Comparison of ENCODE assay signal across 12 cellular contexts in genomic region chr12:75959506-75959905, GRCh38.
DNase-seq lines count a peak whose midpoint lies in the region; ATAC-seq, FAIRE-seq and TF ChIP-seq lines count a peak whose summit lies in the region.
"Had no signal": no experiment of that assay in that cellular context is flagged by ENCODE, and none has a peak within 500 bp of the region (broad histone marks: within the 10 kb centered on the region; RNA-seq: fewer than 3 reads in every experiment).

No MANE protein-coding gene starts in this region.

- peak overlapping the region; percentile 27 for H3K27ac ChIP-seq in iPS-18a (ENCODE audit: low read length)
- H3K27ac ChIP-seq: esophagus muscularis mucosa, lower lobe of right lung had no signal

- TF ChIP-seq POLR2A in GM12892 (IDR thresholded peaks at IDR 0.05; ENCODE audit: low read depth, low read length): no peak

- H3K4me3 Mint-ChIP-seq in Caco-2 (ENCODE audit: unreplicated experiment) (peak overlapping the region; percentile 11), HFFc6 (peak overlapping the region; percentile 27)
- H3K4me3 Mint-ChIP-seq: CD4-positive, alpha-beta T cell; neural crest cell had no signal

- H3K27me3 ChIP-seq in Caco-2 (replicated peaks; ENCODE audit: control insufficient read depth, insufficient read depth, low read length): no peaks in the 10 kb centered on the region
- no peaks in the 10 kb centered on the region for H3K27me3 ChIP-seq in iPS-18a (ENCODE audit: control insufficient read depth, insufficient read depth, low read length)
- H3K27me3 ChIP-seq: esophagus muscularis mucosa had no signal

- peaks cover 84% of the 10 kb centered on the region for H3K4me1 ChIP-seq in Caco-2
- peaks cover 34% of the 10 kb centered on the region for H3K4me1 ChIP-seq in iPS-18a (ENCODE audit: control insufficient read depth, low read depth, low read length)

- POLR2A ChIA-PET in Caco-2 (lab: Charles Lee): interaction anchor here (0.5 to 2.3 kb wide), 5 partner anchors 16 to 200 kb away, joined by 3 to 18 read pairs (median 4); partner anchors contain the start of gene PHLDA1

- no peaks in the 10 kb centered on the region for H3K27me3 Mint-ChIP-seq in Caco-2 (ENCODE audit: insufficient read depth, unreplicated experiment)
- no peaks in the 10 kb centered on the region for H3K27me3 Mint-ChIP-seq in HFFc6 (ENCODE audit: insufficient read depth)
- H3K27me3 Mint-ChIP-seq: CD4-positive, alpha-beta T cell had no signal

- H3K36me3 Mint-ChIP-seq in Caco-2 (ENCODE audit: insufficient read depth, unreplicated experiment): peaks cover 7% of the 10 kb centered on the region
- H3K36me3 Mint-ChIP-seq in HFFc6 (ENCODE audit: low read depth): no peaks in the 10 kb centered on the region

- H3K36me3 ChIP-seq in Caco-2 (ENCODE audit: control insufficient read depth, insufficient read depth, low read length) (no peaks in the 10 kb centered on the region), iPS-18a (ENCODE audit: control insufficient read depth, low read depth, low read length) (no peaks in the 10 kb centered on the region)
- H3K36me3 ChIP-seq: esophagus muscularis mucosa, lower lobe of right lung had no signal

- H3K4me3 ChIP-seq in Caco-2 (ENCODE audit: low read depth, low read length) (no peak overlapping the region), iPS-18a (ENCODE audit: low read length) (peak overlapping the region; percentile 37)
- H3K4me3 ChIP-seq: esophagus muscularis mucosa, lower lobe of right lung had no signal

- no peak for ATAC-seq in GM21515 (IDR thresholded peaks at IDR 0.05; ENCODE audit: unreplicated experiment)

- intact Hi-C loops in Caco-2 (cut with micrococcal nuclease; ENCODE audit: unreplicated experiment): no loop called here

- DNase-seq in Caco-2 (no peak), HFFc6 (peak; percentile 67), SW480 (ENCODE audit: low spot score) (peak; percentile 77), NCI-H128 (lab: John Stamatoyannopoulos, UW; ENCODE audit: unreplicated experiment) (no peak), GM12892 (ENCODE audit: insufficient read length) (no peak)
- DNase-seq: CD4-positive, alpha-beta T cell; lower lobe of right lung; SHP77 treated with DMSO at 0.1 percent for 48 hours had no signal

- CTCF ChIA-PET in Caco-2 (lab: Charles Lee): interaction anchor here (0.6 to 2.3 kb wide), 2 partner anchors 14 to 72 kb away, joined by 5 to 13 read pairs; partner anchors contain the start of gene PHLDA1

- peak overlapping the region; percentile 44 for H3K9ac ChIP-seq in iPS-18a (ENCODE audit: low read length)

- peak overlapping the region; percentile 97 for H3K27ac Mint-ChIP-seq in Caco-2 (ENCODE audit: unreplicated experiment)
- H3K27ac Mint-ChIP-seq in HFFc6: peak overlapping the region; percentile 86
- H3K27ac Mint-ChIP-seq: CD4-positive, alpha-beta T cell had no signal

- peaks cover 65% of the 10 kb centered on the region for H3K4me1 Mint-ChIP-seq in Caco-2 (ENCODE audit: low read depth, unreplicated experiment)
- peaks cover 45% of the 10 kb centered on the region for H3K4me1 Mint-ChIP-seq in HFFc6 (ENCODE audit: low read depth)

- TSS peak; percentile 81 for BruUV-seq in Caco-2 (replicated peaks; lab: Mats Ljungman, UMichigan)

- FAIRE-seq in GM12892 (lab: Jason Lieb, UNC): no peak

- H3K9me3 ChIP-seq in Caco-2: no peaks in the 10 kb centered on the region
- no peaks in the 10 kb centered on the region for H3K9me3 ChIP-seq in iPS-18a (ENCODE audit: control insufficient read depth, low read depth, low read length)
- H3K9me3 ChIP-seq: esophagus muscularis mucosa, lower lobe of right lung had no signal

- TF ChIP-seq CTCF in Caco-2 (IDR thresholded peaks at IDR 0.05; ENCODE audit: insufficient read depth in 1 of 2, low read depth in 1 of 2, low read length in 1 of 2, severe bottlenecking in 1 of 2, unreplicated experiment in 1 of 2) (no peak), HFFc6 (IDR thresholded peaks at IDR 0.05) (no peak)

- H3K9me3 Mint-ChIP-seq in Caco-2 (ENCODE audit: unreplicated experiment): no peaks in the 10 kb centered on the region
- H3K9me3 Mint-ChIP-seq in HFFc6: no peaks in the 10 kb centered on the region
- H3K9me3 Mint-ChIP-seq: CD4-positive, alpha-beta T cell; neural crest cell had no signal

Comparison
In these comparisons a context has a peak if more than half of its experiments do, and no peak if none do; other contexts are left out.
1. DNase-seq: peak in HFFc6 (single experiment) and SW480 (single experiment); none in Caco-2 (0 of 2), NCI-H128 (single experiment) and GM12892 (single experiment).